In genomic region chr18:30094556-30094955, GRCh38 we compare ENCODE assay signal across 1 cellular context.
TF ChIP-seq lines count a peak whose summit lies in the region.

No MANE protein-coding gene starts in this region.

TF ChIP-seq in WTC11, 78 proteins besides CTCF, POLR2A, EP300 and RAD21 (continued from another document):
- no peak for TF ChIP-seq STAT6 (CRISPR knock-in tag; conservative IDR thresholded peaks at IDR 0.05; ENCODE audit: low read depth)
- no peak for TF ChIP-seq PREB (CRISPR knock-in tag; IDR thresholded peaks at IDR 0.05; ENCODE audit: borderline replicate concordance)
- TF ChIP-seq TEAD1 (CRISPR knock-in tag; IDR thresholded peaks at IDR 0.05) = no peak
